7 cellular contexts compared by ENCODE assay signal in genomic region chr3:151282921-151283320, GRCh38. TPM values are rescaled to one million over a fixed set of nuclear protein-coding genes. Genes with fewer than 3 reads are reported as not detected.
DNase-seq lines count a peak whose midpoint lies in the region; ATAC-seq and TF ChIP-seq lines count a peak whose summit lies in the region.

No MANE protein-coding gene starts in this region.

- H3K4me3 ChIP-seq in ascending aorta (no peak overlapping the region), spleen (no peak overlapping the region)

- 0 to 5% (median 2%) methylated on average over 1 of the region's 1 CpG for WGBS in spleen, 5 donors

- no peak for TF ChIP-seq POLR2A in spleen (IDR thresholded peaks at IDR 0.05)

- TF ChIP-seq CTCF in ascending aorta (IDR thresholded peaks at IDR 0.05), result peak; percentile 51 to 72 (median 68)
- TF ChIP-seq CTCF in spleen (IDR thresholded peaks at IDR 0.05 in 8 of 11, conservative IDR thresholded peaks at IDR 0.05 in 3 of 11), result peak; percentile 32 to 74 (median 57)

- H3K27me3 ChIP-seq in ascending aorta (no peaks in the 10 kb centered on the region), spleen (replicated peaks in 1 of 7) (no peaks in the 10 kb centered on the region)

- intact Hi-C loops in ascending aorta (cut with DNase I), result loop anchor here (1.0 to 2.0 kb wide), 3 partner anchors 56 to 494 kb away; no protein-coding TSS in a partner anchor
- intact Hi-C loops in spleen (cut with DNase I; ENCODE audit: low total_unique reads), result loop anchor here (2.0 to 5.0 kb wide), 2 partner anchors 56 to 114 kb away; no protein-coding TSS in a partner anchor

- no peaks in the 10 kb centered on the region for H3K36me3 ChIP-seq in ascending aorta
- H3K36me3 ChIP-seq in spleen, result no peaks in the 10 kb centered on the region

- H3K4me1 ChIP-seq in ascending aorta (peaks cover 0 to 2% of the 10 kb centered on the region in 2 donors), spleen (peaks cover 8 to 45% (median 23%) of the 10 kb centered on the region in 6 donors)

- H3K9me3 ChIP-seq in ascending aorta (no peaks in the 10 kb centered on the region), spleen (no peaks in the 10 kb centered on the region)

- peak; percentile 31 for DNase-seq in GDM1 (lab: John Stamatoyannopoulos, UW)
- peak; percentile 57 for DNase-seq in NCI-H526 treated with DMSO at 0.1 percent for 48 hours (lab: John Stamatoyannopoulos, UW)
- DNase-seq in ascending aorta (ENCODE audit: low spot score in 2 of 2), result no peak
- peak; percentile 42 for DNase-seq in hepatic stellate cell (ENCODE audit: low spot score)
- no peak for DNase-seq in spleen

- no peak overlapping the region for H3K27ac ChIP-seq in ascending aorta
- H3K27ac ChIP-seq in spleen, result no peak overlapping the region

- peak; percentile 45 for ATAC-seq in HG02588 (IDR thresholded peaks at IDR 0.05; ENCODE audit: unreplicated experiment)
- no peak for ATAC-seq in GM21381 (IDR thresholded peaks at IDR 0.05; ENCODE audit: unreplicated experiment)

RNA-seq across cellular contexts. Expression of gene P2RY14, which starts 4.6 kb away (rescaled TPM):
- total RNA-seq in ascending aorta (2.7 TPM), spleen (1 to 10 TPM; 1.4 to 5.2 (median 3.1) TPM)
- 1 to 10 TPM in 1 of 3 donors, under 1 TPM in 2; 0.32 to 1.8 (median 0.85) TPM for polyA plus RNA-seq in spleen

RNA-seq across cellular contexts. Expression of gene GPR87, which starts 33.7 kb away (rescaled TPM):
- not detected for total RNA-seq in ascending aorta
- total RNA-seq in spleen, result not detected
- not detected for polyA plus RNA-seq in spleen

RNA-seq across cellular contexts. Expression of gene P2RY13, which starts 46.4 kb away (rescaled TPM):
- total RNA-seq in ascending aorta (0.75 TPM), spleen (10 to 100 TPM; 36.1 to 78.3 (median 48.9) TPM)
- 10 to 100 TPM in 1 of 3 donors, 1 to 10 TPM in 2; 7.1 to 11.6 (median 9.6) TPM for polyA plus RNA-seq in spleen

Comparison
In these comparisons a context has a peak if more than half of its experiments do, and no peak if none do; other contexts are left out.
1. DNase-seq: peak in GDM1 (single experiment), NCI-H526 treated with DMSO at 0.1 percent for 48 hours (single experiment) and hepatic stellate cell (single experiment); none in ascending aorta (0 of 2) and spleen (single experiment).
2. RNA of gene P2RY13, which starts 46.4 kb away (total RNA-seq): 36.1 to 78.3 TPM in spleen; 0.75 TPM in ascending aorta (single experiment); every median in the first group is over 10 times any median in the second.